Comparison of ENCODE assay signal across 1 cellular context in genomic region chr2:74392449-74392743, GRCh38.
TF ChIP-seq lines count a peak whose summit lies in the region.

No MANE protein-coding gene starts in this region.

TF ChIP-seq in GM23338, 12 proteins besides CTCF, POLR2A, EP300 and RAD21 (continued from another document):
- TF ChIP-seq ZNF462 (CRISPR knock-in tag; IDR thresholded peaks at IDR 0.05) (no peak), REST (IDR thresholded peaks at IDR 0.05; ENCODE audit: unreplicated experiment) (no peak), ETS1 (IDR thresholded peaks at IDR 0.05) (no peak), CREB1 (CRISPR knock-in tag; IDR thresholded peaks at IDR 0.05; ENCODE audit: low read depth) (no peak), JUNB (IDR thresholded peaks at IDR 0.05; ENCODE audit: unreplicated experiment) (no peak), POLR2AphosphoS5 (IDR thresholded peaks at IDR 0.05; ENCODE audit: low read depth) (no peak), ZNF331 (CRISPR knock-in tag; IDR thresholded peaks at IDR 0.05; ENCODE audit: low read depth) (no peak)
